Comparison of ENCODE assay signal across 1 cellular context in genomic region chr18:61589724-61590065, GRCh38.
TF ChIP-seq lines count a peak whose summit lies in the region.

No MANE protein-coding gene starts in this region.

TF ChIP-seq in IMR-90, 13 proteins besides CTCF, POLR2A, EP300 and RAD21 (continued from another document):
- TF ChIP-seq, protein P1, sequence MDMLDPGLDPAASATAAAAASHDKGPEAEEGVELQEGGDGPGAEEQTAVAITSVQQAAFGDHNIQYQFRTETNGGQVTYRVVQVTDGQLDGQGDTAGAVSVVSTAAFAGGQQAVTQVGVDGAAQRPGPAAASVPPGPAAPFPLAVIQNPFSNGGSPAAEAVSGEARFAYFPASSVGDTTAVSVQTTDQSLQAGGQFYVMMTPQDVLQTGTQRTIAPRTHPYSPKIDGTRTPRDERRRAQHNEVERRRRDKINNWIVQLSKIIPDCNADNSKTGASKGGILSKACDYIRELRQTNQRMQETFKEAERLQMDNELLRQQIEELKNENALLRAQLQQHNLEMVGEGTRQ (IDR thresholded peaks at IDR 0.05; ENCODE audit: low read depth, low read length): no peak
- no peak for TF ChIP-seq RCOR1 (IDR thresholded peaks at IDR 0.05; ENCODE audit: insufficient replicate concordance, low read length)
- TF ChIP-seq, protein P2, sequence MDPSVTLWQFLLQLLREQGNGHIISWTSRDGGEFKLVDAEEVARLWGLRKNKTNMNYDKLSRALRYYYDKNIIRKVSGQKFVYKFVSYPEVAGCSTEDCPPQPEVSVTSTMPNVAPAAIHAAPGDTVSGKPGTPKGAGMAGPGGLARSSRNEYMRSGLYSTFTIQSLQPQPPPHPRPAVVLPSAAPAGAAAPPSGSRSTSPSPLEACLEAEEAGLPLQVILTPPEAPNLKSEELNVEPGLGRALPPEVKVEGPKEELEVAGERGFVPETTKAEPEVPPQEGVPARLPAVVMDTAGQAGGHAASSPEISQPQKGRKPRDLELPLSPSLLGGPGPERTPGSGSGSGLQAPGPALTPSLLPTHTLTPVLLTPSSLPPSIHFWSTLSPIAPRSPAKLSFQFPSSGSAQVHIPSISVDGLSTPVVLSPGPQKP (IDR thresholded peaks at IDR 0.05; ENCODE audit: borderline replicate concordance, low read depth, low read length): no peak
- TF ChIP-seq RFX5 (IDR thresholded peaks at IDR 0.05; ENCODE audit: low read depth, low read length): no peak
- no peak for TF ChIP-seq MAZ (IDR thresholded peaks at IDR 0.05; ENCODE audit: borderline replicate concordance, low read depth, low read length)
- TF ChIP-seq SMC3 (IDR thresholded peaks at IDR 0.05; ENCODE audit: low read depth, low read length): no peak
- no peak for TF ChIP-seq FOS (IDR thresholded peaks at IDR 0.05; ENCODE audit: low read depth, low read length)
- no peak for TF ChIP-seq BHLHE40 (IDR thresholded peaks at IDR 0.05; ENCODE audit: low read depth, low read length)
